Comparison of ENCODE assay signal across 8 cellular contexts in the genomic region with DNA sequence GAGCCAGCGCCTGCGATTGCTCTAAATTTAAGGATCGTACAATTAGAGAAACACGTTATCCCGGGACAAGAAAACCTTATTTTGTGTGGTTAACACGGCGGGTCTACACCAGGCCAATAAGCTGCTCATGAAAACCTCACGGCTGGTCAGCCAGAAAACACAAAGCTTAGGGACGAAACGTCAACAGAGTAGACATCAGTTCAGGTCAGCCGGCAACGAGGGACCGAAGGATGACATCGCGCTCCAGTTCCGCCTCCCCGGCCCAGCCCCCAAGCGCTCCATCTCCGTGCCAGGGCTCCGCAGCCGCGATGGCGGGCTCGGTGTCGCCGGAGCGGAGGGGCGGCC. TPM values are rescaled to one million over a fixed set of nuclear protein-coding genes. Genes with fewer than 3 reads are reported as not detected.
DNase-seq lines count a peak whose midpoint lies in the region; ATAC-seq and TF ChIP-seq lines count a peak whose summit lies in the region.

No MANE protein-coding gene starts in this region.

- peaks cover 4% of the 10 kb centered on the region for H3K36me3 Mint-ChIP-seq in activated naive CD4-positive, alpha-beta T cell treated with anti-CD3 and anti-CD28 coated beads, Interleukin-2, amount 50 U/mL, for 24 hours

- no peaks in the 10 kb centered on the region for H3K27me3 Mint-ChIP-seq in activated naive CD4-positive, alpha-beta T cell treated with anti-CD3 and anti-CD28 coated beads, Interleukin-2, amount 50 U/mL, for 24 hours

- ATAC-seq in GM21529 (IDR thresholded peaks at IDR 0.05; ENCODE audit: unreplicated experiment) (peak; percentile 45), left ventricle myocardium superior (peak; percentile 71), gastrocnemius medialis (peak; percentile 59 to 74)

- no peaks in the 10 kb centered on the region for H3K9me3 Mint-ChIP-seq in activated naive CD4-positive, alpha-beta T cell treated with anti-CD3 and anti-CD28 coated beads, Interleukin-2, amount 50 U/mL, for 24 hours

- H3K27ac Mint-ChIP-seq in activated naive CD4-positive, alpha-beta T cell treated with anti-CD3 and anti-CD28 coated beads, Interleukin-2, amount 50 U/mL, for 24 hours, result peak overlapping the region; percentile 91

- peaks cover 0 to 37% of the 10 kb centered on the region in 2 donors for H3K36me3 ChIP-seq in gastrocnemius medialis

- DNase-seq in G401 (ENCODE audit: low spot score) (peak; percentile 59), left ventricle myocardium superior (no peak), gastrocnemius medialis (peak in 1 of 2 donors; percentile 45), islet precursor cell (no peak), GOT3 (lab: John Stamatoyannopoulos, UW) (no peak)
- DNase-seq in Jurkat, Clone E6-1 (ENCODE audit: low read depth, low spot score), result peak; percentile 7

- peak overlapping the region; percentile 93 for H3K4me3 ChIP-seq in Jurkat, Clone E6-1 (ENCODE audit: low read length)
- H3K4me3 ChIP-seq in gastrocnemius medialis, result peak overlapping the region; percentile 76 to 97 (median 92)

- no peak for TF ChIP-seq CTCF in gastrocnemius medialis (IDR thresholded peaks at IDR 0.05 in 4 of 5, conservative IDR thresholded peaks at IDR 0.05 in 1 of 5)

- no peak for TF ChIP-seq POLR2A in gastrocnemius medialis (IDR thresholded peaks at IDR 0.05)

- peak overlapping the region; percentile 89 for H3K4me3 Mint-ChIP-seq in activated naive CD4-positive, alpha-beta T cell treated with anti-CD3 and anti-CD28 coated beads, Interleukin-2, amount 50 U/mL, for 24 hours

- no peaks in the 10 kb centered on the region for H3K9me3 ChIP-seq in gastrocnemius medialis

- H3K4me1 ChIP-seq in gastrocnemius medialis, result peaks cover 26 to 33% of the 10 kb centered on the region in 2 donors

- peak overlapping the region; percentile 94 to 99 (median 98) for H3K27ac ChIP-seq in gastrocnemius medialis

- no peaks in the 10 kb centered on the region for H3K27me3 ChIP-seq in gastrocnemius medialis

- intact Hi-C loops in left ventricle myocardium superior (cut with micrococcal nuclease), result no loop called here
- intact Hi-C loops in gastrocnemius medialis (cut with DNase I; ENCODE audit: low total_unique reads), result loop anchor here (1.0 to 5.0 kb wide), 6 partner anchors 39 to 1049 kb away; a partner anchor contains a TSS

- in situ Hi-C loops in G401 (cut with HindIII; ENCODE audit: low sequenced_read_pairs), result no loop called here
- in situ Hi-C loops in gastrocnemius medialis (cut with MboI; ENCODE audit: low sequenced_read_pairs in 4 of 4), result loop anchor here in 1 of 4 donors (5.0 kb wide), 1 partner anchor 359 kb away; no protein-coding TSS in a partner anchor

- peaks cover 57% of the 10 kb centered on the region for H3K4me1 Mint-ChIP-seq in activated naive CD4-positive, alpha-beta T cell treated with anti-CD3 and anti-CD28 coated beads, Interleukin-2, amount 50 U/mL, for 24 hours

RNA-seq across cellular contexts. Expression of a gene that starts 0.5 kb away (rescaled TPM):
- total RNA-seq in G401 (2014; rRNA removed; shearing (Covaris generic)), result 21.9 and 32.2 TPM in 2 replicates
- 46.1 TPM for polyA plus RNA-seq in Jurkat, Clone E6-1 (2012; ENCODE audit: insufficient read depth, insufficient read length)
- 48.7 TPM for total RNA-seq in left ventricle myocardium superior
- 100 to 1,000 TPM in 1 of 4 donors, 10 to 100 TPM in 3; 41.5 to 101 (median 51.9) TPM for total RNA-seq in gastrocnemius medialis

Comparison
In these comparisons a context has a peak if more than half of its experiments do, and no peak if none do; other contexts are left out.
1. DNase-seq: peak in G401 (single experiment) and Jurkat, Clone E6-1 (single experiment); none in left ventricle myocardium superior (single experiment), islet precursor cell (single experiment) and GOT3 (single experiment).
2. Peak in every context shown above with its lines, with median percentiles within 50 percentile points of each other: ATAC-seq.